In genomic region chr7:140050100-140050499, GRCh38 we compare ENCODE assay signal across 35 cellular contexts. TPM values are rescaled to one million over a fixed set of nuclear protein-coding genes. Genes with fewer than 3 reads are reported as not detected.
DNase-seq lines count a peak whose midpoint lies in the region; ATAC-seq, FAIRE-seq and TF ChIP-seq lines count a peak whose summit lies in the region.
"Had no signal": no experiment of that assay in that cellular context is flagged by ENCODE, and none has a peak within 500 bp of the region (broad histone marks: within the 10 kb centered on the region; RNA-seq: fewer than 3 reads in every experiment).

No MANE protein-coding gene starts in this region.

- TF ChIP-seq EP300 in HepG2 (IDR thresholded peaks at IDR 0.05; ENCODE audit: low read depth in 2 of 2, low read length in 2 of 2) (no peak), HepG2 (CRISPR knock-in tag; IDR thresholded peaks at IDR 0.05; ENCODE audit: borderline replicate concordance) (no peak)

- H3K27me3 ChIP-seq in H9 (ENCODE audit: insufficient read depth, low read length), result no peaks in the 10 kb centered on the region
- no peaks in the 10 kb centered on the region for H3K27me3 ChIP-seq in HepG2 (ENCODE audit: control insufficient read depth in 1 of 2, insufficient read depth in 2 of 2, low read length in 2 of 2)
- no peaks in the 10 kb centered on the region for H3K27me3 ChIP-seq in thyroid gland
- H3K27me3 ChIP-seq: cardiac muscle cell, neural progenitor cell had no signal

- no peak overlapping the region for H4K5ac ChIP-seq in H9 (ENCODE audit: insufficient read length, low read depth, low read length)

- H3K9me3 Mint-ChIP-seq in H9, result no peaks in the 10 kb centered on the region
- H3K9me3 Mint-ChIP-seq: activated CD4-positive, alpha-beta T cell treated with anti-CD3 and anti-CD28 coated beads, Interleukin-2, amount 10 ng/mL, durations not matched to agents 24 days and 14 days; dendritic cell treated with granulocyte-macrophage colony-stimulating factor and Interleukin-4, amounts not matched to agents 40 ng/mL and 50 ng/mL, for 4 days; endodermal cell; immature natural killer cell; neural progenitor cell; stimulated activated naive CD8-positive, alpha-beta T cell treated with anti-CD3 and anti-CD28 coated beads, Interleukin-15, Interleukin-2, amounts not matched to agents 100 ng/mL and 50 ng/mL, for 24 hours had no signal

- H3K4me2 ChIP-seq in H9 (ENCODE audit: insufficient read depth, insufficient read length, low read length) (no peak overlapping the region), HepG2 (ENCODE audit: low read depth, low read length) (peak overlapping the region; percentile 64; the same call in 1 of the 2 replicates)
- H3K4me2 ChIP-seq: neural progenitor cell had no signal

- no peak overlapping the region for H2BK20ac ChIP-seq in H9 (ENCODE audit: low read depth, low read length, poor library complexity, severe bottlenecking)

- H3K23me2 ChIP-seq in H9 (ENCODE audit: insufficient read length, low read depth, low read length, poor library complexity, severe bottlenecking), result no peaks in the 10 kb centered on the region

- FAIRE-seq in HepG2 (lab: Jason Lieb, UNC), result no peak
- FAIRE-seq: astrocyte, G401.6, RCC 7860 had no signal

- TF ChIP-seq RAD21 in HepG2 (CRISPR knock-in tag; IDR thresholded peaks at IDR 0.05), result no peak

- no peak overlapping the region for H2BK5ac ChIP-seq in H9 (ENCODE audit: insufficient read length, low read length)

- no peak overlapping the region for H3K18ac ChIP-seq in H9 (ENCODE audit: insufficient read length, low read depth, low read length)

- no peak overlapping the region for H4K91ac ChIP-seq in H9 (ENCODE audit: insufficient read length, low read depth, low read length)

- H2AK5ac ChIP-seq in H9 (ENCODE audit: insufficient read length, low read length), result no peak overlapping the region

- H3K9ac ChIP-seq in H9 (ENCODE audit: extremely low read depth, insufficient read length, low read length) (no peak overlapping the region), HepG2 (ENCODE audit: insufficient read depth, low read depth, low read length) (no peak overlapping the region)
- H3K9ac ChIP-seq: neural progenitor cell, parathyroid adenoma had no signal

- H2BK15ac ChIP-seq in H9 (ENCODE audit: low read depth, low read length), result no peak overlapping the region

- H3K4ac ChIP-seq in H9 (ENCODE audit: low read depth, low read length), result no peak overlapping the region

- H4K20me1 ChIP-seq in H9 (ENCODE audit: control insufficient read depth, insufficient read depth, insufficient read length) (no peaks in the 10 kb centered on the region), HepG2 (ENCODE audit: insufficient read depth, low read length) (no peaks in the 10 kb centered on the region)

- CTCF ChIA-PET in HepG2 (lab: Yijun Ruan, JAX; ENCODE audit: low intra/inter-chr PET ratio, low total read pairs), result no interaction called here

- H3K36me3 ChIP-seq in HepG2 (replicated peaks in 1 of 2; ENCODE audit: control insufficient read depth in 1 of 2, insufficient read depth in 2 of 2, low read length in 2 of 2) (peaks cover 0 to 2% of the 10 kb centered on the region in 2 experiments; a peak in 3 of 5 replicates), thyroid gland (peaks cover 3 to 4% of the 10 kb centered on the region in 2 donors)
- H3K36me3 ChIP-seq: cardiac muscle cell, neural progenitor cell, SJCRH30 had no signal

- H3K14ac ChIP-seq in H9 (ENCODE audit: insufficient read depth, low read length), result peak overlapping the region; percentile 59; the same call in 1 of the 2 replicates

- DNase-seq in H9 (no peak), HepG2 (ENCODE audit: low spot score) (no peak), thyroid gland (no peak), epidermal melanocyte (ENCODE audit: insufficient read length, low spot score) (no peak)
- DNase-seq: activated CD4-positive, alpha-beta T cell treated with anti-CD3 and anti-CD28 coated beads, Interleukin-2, amount 10 ng/mL, durations not matched to agents 24 days and 14 days; activated gamma-delta T cell treated with Interleukin-2 at 50 U/mL for 16 hours; C1 segment of cervical spinal cord; Calu3; DMS79; endodermal cell; foreskin melanocyte; hypothalamus; immature natural killer cell; left cardiac atrium; mesendoderm; NCI-H1048; NCI-H1694; NCI-H446 treated with DMSO at 0.1 percent for 48 hours; NCI-H82; SJCRH30; stimulated activated CD8-positive, alpha-beta memory T cell treated with anti-CD3 and anti-CD28 coated beads, Interleukin-4, amount 100 ng/mL, for 48 hours; SW 1271; T1000 had no signal

- H3K79me2 ChIP-seq in H9 (ENCODE audit: insufficient read depth, low read length) (no peaks in the 10 kb centered on the region), HepG2 (ENCODE audit: insufficient read depth, low read length) (peaks cover 5% of the 10 kb centered on the region)
- H3K79me2 ChIP-seq: parathyroid adenoma had no signal

- TF ChIP-seq CTCF in H9 (conservative IDR thresholded peaks at IDR 0.05) (no peak), VCaP (conservative IDR thresholded peaks at IDR 0.05) (no peak), HepG2 (CRISPR knock-in tag; IDR thresholded peaks at IDR 0.05) (no peak), thyroid gland (IDR thresholded peaks at IDR 0.05) (no peak)

- no peak overlapping the region for H3T11ph ChIP-seq in H9 (ENCODE audit: low read length)

- in situ Hi-C loops in HepG2 (cut with HindIII; ENCODE audit: extremely low pct_ligation_motif_present, low pct_unique_long_range_greater_than_20kb), result no loop called here

- H3K4me3 Mint-ChIP-seq in H9, result no peak overlapping the region
- H3K4me3 Mint-ChIP-seq: activated CD4-positive, alpha-beta T cell treated with anti-CD3 and anti-CD28 coated beads, Interleukin-2, amount 10 ng/mL, durations not matched to agents 24 days and 14 days; dendritic cell treated with granulocyte-macrophage colony-stimulating factor and Interleukin-4, amounts not matched to agents 40 ng/mL and 50 ng/mL, for 4 days; endodermal cell; immature natural killer cell; neural progenitor cell; stimulated activated naive CD8-positive, alpha-beta T cell treated with anti-CD3 and anti-CD28 coated beads, Interleukin-15, Interleukin-2, amounts not matched to agents 100 ng/mL and 50 ng/mL, for 24 hours had no signal

- H3K4me1 ChIP-seq in H9 (ENCODE audit: insufficient read depth, low read length), result no peaks in the 10 kb centered on the region
- H3K4me1 ChIP-seq in HepG2 (ENCODE audit: insufficient read depth, low read length), result peaks cover 57% of the 10 kb centered on the region
- peaks cover 5 to 16% of the 10 kb centered on the region in 2 donors for H3K4me1 ChIP-seq in thyroid gland
- H3K4me1 ChIP-seq: neural progenitor cell, parathyroid adenoma, SJCRH30 had no signal

- H3K4me3 ChIP-seq in HepG2 (replicated peaks in 1 of 3; ENCODE audit: insufficient read depth in 1 of 3, low read depth in 2 of 3, low read length in 3 of 3) (no peak overlapping the region), thyroid gland (replicated peaks in 1 of 3) (no peak overlapping the region)
- H3K4me3 ChIP-seq: cardiac muscle cell, neural progenitor cell, SJCRH30 had no signal

- no peak overlapping the region for H3K23ac ChIP-seq in H9 (ENCODE audit: insufficient read length, low read depth, low read length)

- POLR2A ChIA-PET in HepG2 (lab: Yijun Ruan, JAX), result interaction anchor here (1.4 to 2.0 kb wide), 4 partner anchors 11 to 127 kb away, joined by 5 to 14 read pairs (median 6); partner anchors contain the start of genes KDM7A and PARP12

- TF ChIP-seq POLR2A in HepG2 (IDR thresholded peaks at IDR 0.05; ENCODE audit: insufficient read depth in 1 of 2, low read depth in 2 of 2, low read length in 2 of 2) (no peak), thyroid gland (IDR thresholded peaks at IDR 0.05) (no peak)

- no peak overlapping the region for H2BK120ac ChIP-seq in H9 (ENCODE audit: low read depth, low read length, poor library complexity, severe bottlenecking)

- H3K27ac Mint-ChIP-seq in H9, result no peak overlapping the region
- H3K27ac Mint-ChIP-seq: activated CD4-positive, alpha-beta T cell treated with anti-CD3 and anti-CD28 coated beads, Interleukin-2, amount 10 ng/mL, durations not matched to agents 24 days and 14 days; dendritic cell treated with granulocyte-macrophage colony-stimulating factor and Interleukin-4, amounts not matched to agents 40 ng/mL and 50 ng/mL, for 4 days; endodermal cell; neural progenitor cell; stimulated activated naive CD8-positive, alpha-beta T cell treated with anti-CD3 and anti-CD28 coated beads, Interleukin-15, Interleukin-2, amounts not matched to agents 100 ng/mL and 50 ng/mL, for 24 hours had no signal

- BruUV-seq in HepG2 (replicated peaks; lab: Mats Ljungman, UMichigan), result no TSS peak

- no peaks in the 10 kb centered on the region for H3K27me3 Mint-ChIP-seq in H9 (ENCODE audit: low read depth)
- H3K27me3 Mint-ChIP-seq: activated CD4-positive, alpha-beta T cell treated with anti-CD3 and anti-CD28 coated beads, Interleukin-2, amount 10 ng/mL, durations not matched to agents 24 days and 14 days; dendritic cell treated with granulocyte-macrophage colony-stimulating factor and Interleukin-4, amounts not matched to agents 40 ng/mL and 50 ng/mL, for 4 days; stimulated activated naive CD8-positive, alpha-beta T cell treated with anti-CD3 and anti-CD28 coated beads, Interleukin-15, Interleukin-2, amounts not matched to agents 100 ng/mL and 50 ng/mL, for 24 hours had no signal

- H4K8ac ChIP-seq in H9 (replicated peaks; ENCODE audit: insufficient read length, low read depth, low read length), result no peak overlapping the region

- H3K36me3 Mint-ChIP-seq in H9 (ENCODE audit: insufficient read depth in 1 of 3, low read depth in 3 of 3), result no peaks in the 10 kb centered on the region; a peak in 1 of 7 replicates
- H3K36me3 Mint-ChIP-seq: neural progenitor cell had no signal

- WGBS in H9 (ENCODE audit: extremely low coverage, insufficient read length, low lambda C conversion rate), result no CpG with 5 or more reads among the region's 3 CpGs
- WGBS in HepG2 (ENCODE audit: low lambda C conversion rate), result 96% methylated on average over 3 of the region's 3 CpGs
- WGBS in thyroid gland, 2 donors, result 82 to 91% methylated on average over 3 of the region's 3 CpGs

- no peaks in the 10 kb centered on the region for H3K79me1 ChIP-seq in H9 (ENCODE audit: insufficient read depth, low read depth, low read length, poor library complexity, severe bottlenecking)

- no peaks in the 10 kb centered on the region for H3K9me3 ChIP-seq in H9 (ENCODE audit: control insufficient read depth, low read depth, low read length)
- H3K9me3 ChIP-seq in HepG2 (ENCODE audit: low read length), result no peaks in the 10 kb centered on the region
- no peaks in the 10 kb centered on the region for H3K9me3 ChIP-seq in thyroid gland
- H3K9me3 ChIP-seq: SJCRH30 had no signal

- no peak overlapping the region for H2BK12ac ChIP-seq in H9 (ENCODE audit: insufficient read length, low read depth, low read length)

- no peak overlapping the region for H2AFZ ChIP-seq in H9 (ENCODE audit: low read length)
- no peak overlapping the region for H2AFZ ChIP-seq in HepG2 (ENCODE audit: low read length)
- H2AFZ ChIP-seq: neural progenitor cell, parathyroid adenoma had no signal

- ATAC-seq in HepG2, result no peak
- ATAC-seq in GM18909 (IDR thresholded peaks at IDR 0.05; ENCODE audit: poor library complexity, unreplicated experiment), result no peak
- no peak for ATAC-seq in HG03469 (IDR thresholded peaks at IDR 0.05; ENCODE audit: unreplicated experiment)
- ATAC-seq: HCT116 had no signal

- intact Hi-C loops in HepG2 (cut with micrococcal nuclease; ENCODE audit: unreplicated experiment) (no loop called here), thyroid gland (cut with DNase I) (no loop called here)

- H3K27ac ChIP-seq in H9 (ENCODE audit: insufficient read length, low read depth, low read length) (no peak overlapping the region), VCaP (peak overlapping the region; percentile 28; the same call in 1 of the 2 replicates), HepG2 (ENCODE audit: extremely low read length, insufficient read depth, low read length) (peak overlapping the region; percentile 76), thyroid gland (peak overlapping the region in 2 of 3 donors; percentile 31 to 46)
- H3K27ac ChIP-seq: cardiac muscle cell, neural progenitor cell, parathyroid adenoma, SJCRH30 had no signal

- no peak overlapping the region for H3K56ac ChIP-seq in H9 (ENCODE audit: insufficient read length, low read depth, low read length)

- H3K4me1 Mint-ChIP-seq in H9, result no peaks in the 10 kb centered on the region
- H3K4me1 Mint-ChIP-seq: neural progenitor cell had no signal

RNA-seq across cellular contexts. Expression of gene PARP12, which starts 12.7 kb away (rescaled TPM):
- 11.1 and 11.8 TPM in 2 replicates for total RNA-seq in H9 (2021)
- 15.5 and 16.2 TPM in 2 replicates for total RNA-seq in HepG2 (2016; rRNA removed; fragmentation: Illumina TruSeq; extraction: Trizol)
- total RNA-seq in HepG2 (2016; cell fraction: cytosol; rRNA removed; fragmentation: Illumina TruSeq; extraction: Trizol; ENCODE audit: low read depth), result 5.1 and 6.0 TPM in 2 replicates
- 14.9 and 16.1 TPM in 2 replicates for total RNA-seq in HepG2 (2016; cell fraction: insoluble cytoplasmic fraction; rRNA removed; fragmentation: Illumina TruSeq; extraction: Trizol)
- 7.8 TPM in 2 replicates for total RNA-seq in HepG2 (2016; cell fraction: membrane; rRNA removed; fragmentation: Illumina TruSeq; extraction: Trizol)
- 20.8 and 22.4 TPM in 2 replicates for total RNA-seq in HepG2 (2016; cell fraction: nucleus; rRNA removed; fragmentation: Illumina TruSeq; extraction: Trizol)
- polyA plus RNA-seq in HepG2 (2011; rRNA removed), result 35.2 and 37.1 TPM in 2 replicates
- 22.5 and 24.9 TPM in 2 replicates for polyA plus RNA-seq in HepG2 (2011; cell fraction: cytosol; rRNA removed)
- 82.0 and 93.9 TPM in 2 replicates for polyA plus RNA-seq in HepG2 (2011; cell fraction: nucleus; rRNA removed)
- 18.0 and 20.0 TPM in 2 replicates for polyA plus RNA-seq in HepG2 (2012)
- polyA plus RNA-seq in HepG2 (2016; cell fraction: cytosol; fragmentation: Illumina TruSeq; extraction: Trizol; ENCODE audit: low read depth), result 1.4 and 1.5 TPM in 2 replicates
- polyA plus RNA-seq in HepG2 (2016; cell fraction: insoluble cytoplasmic fraction; fragmentation: Illumina TruSeq; extraction: Trizol; ENCODE audit: low read depth), result 13.9 and 16.3 TPM in 2 replicates
- 4.4 and 4.5 TPM in 2 replicates for polyA plus RNA-seq in HepG2 (2016; cell fraction: membrane; fragmentation: Illumina TruSeq; extraction: Trizol; ENCODE audit: low read depth)
- 31.0 and 39.2 TPM in 2 replicates for polyA plus RNA-seq in HepG2 (2016; cell fraction: nucleus; fragmentation: Illumina TruSeq; extraction: Trizol; ENCODE audit: insufficient read depth, low read depth)
- polyA minus RNA-seq in HepG2 (2011; rRNA and poly(A)+ RNA removed; ENCODE audit: low replicate concordance), result 52.9 and 70.5 TPM in 2 replicates
- polyA minus RNA-seq in HepG2 (2011; cell fraction: cytosol; rRNA and poly(A)+ RNA removed), result 23.5 and 23.8 TPM in 2 replicates
- 46.7 and 57.6 TPM in 2 replicates for polyA minus RNA-seq in HepG2 (2011; cell fraction: nucleus; rRNA and poly(A)+ RNA removed)
- 10 to 100 TPM; 37.4 to 46.9 (median 38.9) TPM for total RNA-seq in thyroid gland
- total RNA-seq: SJCRH30 had no signal
